Comparison of ENCODE assay signal across 19 cellular contexts in genomic region chr9:6229186-6229585, GRCh38. TPM values are rescaled to one million over a fixed set of nuclear protein-coding genes. Genes with fewer than 3 reads are reported as not detected.
"Had no signal": no experiment of that assay in that cellular context is flagged by ENCODE, and none has a peak within 500 bp of the region (broad histone marks: within the 10 kb centered on the region; RNA-seq: fewer than 3 reads in every experiment).

No MANE protein-coding gene starts in this region.

- H3K9me3 Mint-ChIP-seq: activated B cell treated with CpG ODN at 0.5 μM for 24 hours; activated naive CD8-positive, alpha-beta T cell treated with anti-CD3 and anti-CD28 coated beads for 36 hours; activated T-cell treated with anti-CD3 and anti-CD28 coated beads, Interleukin-2, amount 50 U/mL, for 4 hours; naive thymus-derived CD8-positive, alpha-beta T cell had no signal

- H3K4me3 ChIP-seq: body of pancreas, lung, spleen, transverse colon had no signal

- H3K36me3 Mint-ChIP-seq: activated naive CD8-positive, alpha-beta T cell treated with anti-CD3 and anti-CD28 coated beads for 36 hours; naive thymus-derived CD8-positive, alpha-beta T cell had no signal

- H3K36me3 ChIP-seq: spleen, transverse colon had no signal

- H3K9me3 ChIP-seq: body of pancreas, spleen, transverse colon had no signal

- ATAC-seq: activated CD4-positive, alpha-beta T cell treated with anti-CD3 and anti-CD28 coated beads for 36 hours; activated T-cell treated with anti-CD3 and anti-CD28 coated beads, Interleukin-2, amount 50 U/mL, for 4 hours; naive thymus-derived CD8-positive, alpha-beta T cell; stimulated activated naive CD8-positive, alpha-beta T cell treated with anti-CD3 and anti-CD28 coated beads, Interleukin-15, Interleukin-2, amounts not matched to agents 100 U/mL and 50 U/mL, for 24 hours had no signal

- H3K4me1 Mint-ChIP-seq: activated B cell treated with CpG ODN at 0.5 μM for 24 hours; activated CD4-positive, alpha-beta T cell treated with anti-CD3 and anti-CD28 coated beads for 36 hours; activated naive CD8-positive, alpha-beta T cell treated with anti-CD3 and anti-CD28 coated beads for 36 hours; naive thymus-derived CD8-positive, alpha-beta T cell had no signal

- H3K27ac Mint-ChIP-seq: activated B cell treated with CpG ODN at 0.5 μM for 24 hours; activated CD4-positive, alpha-beta T cell treated with anti-CD3 and anti-CD28 coated beads for 36 hours; activated naive CD8-positive, alpha-beta T cell treated with anti-CD3 and anti-CD28 coated beads for 36 hours; naive thymus-derived CD8-positive, alpha-beta T cell had no signal

- DNase-seq: activated B cell treated with CpG ODN at 0.5 μM for 24 hours; activated CD4-positive, alpha-beta T cell treated with anti-CD3 and anti-CD28 coated beads for 36 hours; activated CD4-positive, alpha-beta T cell treated with anti-CD3 and anti-CD28 coated beads, Interleukin-2, amount 50 U/mL, for 4 hours; activated CD8-positive, alpha-beta memory T cell treated with anti-CD3 and anti-CD28 coated beads for 24 hours; activated CD8-positive, alpha-beta memory T cell treated with anti-CD3 and anti-CD28 coated beads, Interleukin-2, amount 50 U/mL, for 48 hours; activated naive CD4-positive, alpha-beta T cell treated with Interleukin-2 at 50 U/mL for 16 hours; activated naive CD8-positive, alpha-beta T cell treated with anti-CD3 and anti-CD28 coated beads for 36 hours; activated T-cell treated with anti-CD3 and anti-CD28 coated beads, Interleukin-2, amount 50 U/mL, for 4 hours; amygdala; body of pancreas; effector CD8-positive, alpha-beta T cell; naive thymus-derived CD8-positive, alpha-beta T cell; spleen; stimulated activated CD4-positive, alpha-beta T cell treated with anti-CD3 and anti-CD28 coated beads, Interleukin-4, amount 100 ng/mL, for 24 hours; stimulated activated naive CD8-positive, alpha-beta T cell treated with anti-CD3 and anti-CD28 coated beads, Interleukin-15, Interleukin-2, amounts not matched to agents 100 U/mL and 50 U/mL, for 24 hours; substantia nigra; T-helper 1 cell; transverse colon had no signal

- H3K4me3 Mint-ChIP-seq: activated B cell treated with CpG ODN at 0.5 μM for 24 hours; activated CD4-positive, alpha-beta T cell treated with anti-CD3 and anti-CD28 coated beads for 36 hours; activated naive CD8-positive, alpha-beta T cell treated with anti-CD3 and anti-CD28 coated beads for 36 hours; activated T-cell treated with anti-CD3 and anti-CD28 coated beads, Interleukin-2, amount 50 U/mL, for 4 hours; naive thymus-derived CD8-positive, alpha-beta T cell had no signal

- H3K27me3 ChIP-seq: body of pancreas, transverse colon had no signal

- H3K27ac ChIP-seq: transverse colon had no signal

RNA-seq across cellular contexts. Expression of gene IL33, which starts 13.6 kb away (rescaled TPM):
- total RNA-seq: activated B cell treated with CpG ODN at 0.5 μM for 24 hours; activated CD4-positive, alpha-beta T cell treated with anti-CD3 and anti-CD28 coated beads for 36 hours; activated naive CD8-positive, alpha-beta T cell treated with anti-CD3 and anti-CD28 coated beads for 36 hours; activated T-cell treated with anti-CD3 and anti-CD28 coated beads, Interleukin-2, amount 50 U/mL, for 4 hours; naive thymus-derived CD8-positive, alpha-beta T cell had no signal
- polyA plus RNA-seq: naive thymus-derived CD8-positive, alpha-beta T cell had no signal
